9 cellular contexts compared by ENCODE assay signal in the genomic region with DNA sequence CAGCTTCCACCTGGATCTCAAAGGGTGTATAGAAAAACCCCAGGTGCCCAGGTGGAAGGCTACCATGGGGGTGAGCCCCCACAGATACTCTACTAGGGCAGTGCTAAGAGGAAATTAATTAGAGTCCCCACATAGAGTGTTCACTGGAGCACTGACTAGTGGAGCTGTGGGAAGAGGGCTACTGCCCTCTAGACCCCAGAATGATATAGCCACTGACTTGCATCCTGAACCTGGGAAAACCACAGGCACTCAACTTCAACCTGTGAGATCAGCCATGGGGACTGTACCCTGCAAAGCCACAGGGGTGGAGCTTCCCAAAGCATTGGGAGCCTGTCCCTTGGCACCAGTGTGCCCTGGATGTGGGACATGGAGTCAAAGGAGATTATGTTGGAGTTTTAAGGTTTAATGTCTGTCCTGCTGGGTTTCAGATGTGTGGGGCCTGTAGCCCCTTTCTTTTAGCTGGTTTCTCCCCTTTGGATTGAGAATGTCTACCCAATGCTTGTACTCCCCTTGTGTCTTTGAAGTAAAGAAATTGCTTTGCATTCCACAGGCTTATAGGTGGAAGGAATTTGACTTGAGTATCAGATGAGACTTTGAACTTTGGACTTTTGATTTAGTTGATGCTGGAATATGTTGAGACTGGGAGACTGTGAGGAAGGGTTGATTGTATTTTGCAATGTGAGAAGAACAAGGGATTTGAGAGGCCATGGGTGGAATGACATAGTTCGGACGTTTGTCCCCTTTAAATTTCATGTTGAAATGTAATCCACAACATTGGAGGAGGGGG. TPM values are rescaled to one million over a fixed set of nuclear protein-coding genes. Genes with fewer than 3 reads are reported as not detected.
A peak's percentile ranks its signal among the peaks of the same experiment; 100 is the strongest.
DNase-seq lines count a peak whose midpoint lies in the region; ATAC-seq, FAIRE-seq and TF ChIP-seq lines count a peak whose summit lies in the region.
"Had no signal": no experiment of that assay in that cellular context is flagged by ENCODE, and none has a peak within 500 bp of the region (broad histone marks: within the 10 kb centered on the region; RNA-seq: fewer than 3 reads in every experiment).

No MANE protein-coding gene starts in this region.

- POLR2A ChIA-PET in HCT116 (lab: Charles Lee) (no interaction called here), K562 (lab: Yijun Ruan, JAX) (interaction anchor here (0.9 kb wide), 1 partner anchor 19 kb away, joined by 4 read pairs; no protein-coding TSS in a partner anchor), HEK293T (lab: Yijun Ruan, JAX) (no interaction called here)

- no peak overlapping the region for H3K4me3 ChIP-seq in HCT116 (replicated peaks in 1 of 2; ENCODE audit: low read depth in 1 of 2, low read length in 2 of 2)
- H3K4me3 ChIP-seq in K562, result no peak overlapping the region
- no peak overlapping the region for H3K4me3 ChIP-seq in mucosa of descending colon

- WGBS in K562 (ENCODE audit: insufficient coverage, low coverage, missing lambda C conversion rate), result 68% methylated on average over 2 of the region's 2 CpGs

- H3K9me1 ChIP-seq in K562 (ENCODE audit: control insufficient read depth, insufficient read depth, low read length), result no peaks in the 10 kb centered on the region

- H2AFZ ChIP-seq in HCT116 (ENCODE audit: low read depth, low read length, poor library complexity, severe bottlenecking) (no peak overlapping the region), K562 (ENCODE audit: low read depth, low read length) (0 out of 2 replicates have a peak overlapping the region, but pooled peaks have one; percentile 5)

- DNase-seq in HCT116 (ENCODE audit: low read depth, low spot score), result no peak
- DNase-seq in K562 (ENCODE audit: extremely low read depth in 1 of 4, low spot score in 3 of 4), result no peak
- DNase-seq in mucosa of descending colon, result no peak
- DNase-seq in HEK293T (ENCODE audit: extremely low spot score), result no peak
- DNase-seq in SKM-1 (lab: John Stamatoyannopoulos, UW; ENCODE audit: unreplicated experiment), result no peak
- DNase-seq: CD8-positive, alpha-beta memory T cell; DMS53; GF-D8 had no signal

- H4K20me1 ChIP-seq in HCT116 (ENCODE audit: insufficient read depth), result no peaks in the 10 kb centered on the region
- no peaks in the 10 kb centered on the region for H4K20me1 ChIP-seq in K562 (replicated peaks; ENCODE audit: control insufficient read depth, insufficient read depth, low read length)

- H3K9me3 ChIP-seq in HCT116 (ENCODE audit: control insufficient read depth in 1 of 2, insufficient read depth in 1 of 2, low read depth in 1 of 2, low read length in 2 of 2), result peaks cover 0 to 4% of the 10 kb centered on the region in 2 experiments; a peak in 1 of 4 replicates
- no peaks in the 10 kb centered on the region; the same call in 1 of the 2 replicates for H3K9me3 ChIP-seq in K562 (replicated peaks; ENCODE audit: control insufficient read depth, insufficient read depth, low read depth, low read length)
- H3K9me3 ChIP-seq in mucosa of descending colon, result peaks cover 18% of the 10 kb centered on the region

- in situ Hi-C loops in K562 (cut with MboI), result no loop called here

- ATAC-seq in HCT116, result peak; percentile 52; the same call in 1 of the 2 replicates
- ATAC-seq in K562, result peak; percentile 64
- peak; percentile 43 for ATAC-seq in mucosa of descending colon
- ATAC-seq in HG02885 (IDR thresholded peaks at IDR 0.05; ENCODE audit: poor library complexity, unreplicated experiment), result no peak

- H3K27ac ChIP-seq in HCT116 (ENCODE audit: low read depth, low read length) (no peak overlapping the region), K562 (ENCODE audit: extremely low read depth, low read depth, low read length) (no peak overlapping the region)

- no peak overlapping the region for H3K4me2 ChIP-seq in HCT116 (ENCODE audit: low read length)
- H3K4me2 ChIP-seq in K562 (ENCODE audit: insufficient read depth, low read length), result no peak overlapping the region

- no peak overlapping the region for H3K9ac ChIP-seq in HCT116 (ENCODE audit: low read length)
- no peak overlapping the region for H3K9ac ChIP-seq in K562 (ENCODE audit: insufficient read depth in 1 of 2, low read depth in 2 of 2, low read length in 2 of 2)

- no peak for FAIRE-seq in K562 (lab: Jason Lieb, UNC)

- H3K4me1 ChIP-seq in HCT116 (ENCODE audit: control insufficient read depth in 1 of 2, insufficient read depth in 2 of 2, low read length in 2 of 2) (no peaks in the 10 kb centered on the region; a peak in 1 of 4 replicates), K562 (replicated peaks in 1 of 2; ENCODE audit: control insufficient read depth in 2 of 2, insufficient read depth in 2 of 2, low read length in 2 of 2) (peaks cover 4 to 21% of the 10 kb centered on the region in 2 experiments), mucosa of descending colon (ENCODE audit: low read depth) (peaks cover 2% of the 10 kb centered on the region)

- H3K27me3 ChIP-seq in HCT116 (ENCODE audit: insufficient read depth, low read length) (no peaks in the 10 kb centered on the region), K562 (ENCODE audit: control insufficient read depth in 2 of 2, insufficient read depth in 2 of 2, low read length in 2 of 2) (no peaks in the 10 kb centered on the region)

- intact Hi-C loops in HCT116 (cut with micrococcal nuclease) (no loop called here), K562 (cut with micrococcal nuclease) (no loop called here), mucosa of descending colon (cut with DNase I, micrococcal nuclease) (no loop called here)

- no peaks in the 10 kb centered on the region for H3K36me3 ChIP-seq in HCT116 (ENCODE audit: control insufficient read depth in 1 of 2, insufficient read depth in 2 of 2, low read length in 2 of 2)
- no peaks in the 10 kb centered on the region for H3K36me3 ChIP-seq in K562 (ENCODE audit: control insufficient read depth, insufficient read depth, low read length)
- H3K36me3 ChIP-seq in mucosa of descending colon (ENCODE audit: low read depth), result no peaks in the 10 kb centered on the region

- RAD21 ChIA-PET in HCT116 (lab: Charles Lee; ENCODE audit: low non-redundant PET in 1 of 2, low total read pairs in 2 of 2, uncharacterized antibody in 2 of 2, unreplicated experiment in 2 of 2), result no interaction called here

- TF ChIP-seq POLR2A in HCT116 (IDR thresholded peaks at IDR 0.05; ENCODE audit: borderline replicate concordance, extremely low read depth, insufficient read depth, insufficient read length) (no peak), K562 (conservative IDR thresholded peaks at IDR 0.05) (no peak)

- TF ChIP-seq RAD21 in HCT116 (IDR thresholded peaks at IDR 0.05; ENCODE audit: low read depth), result no peak
- TF ChIP-seq RAD21 in K562 (CRISPR knock-in tag; conservative IDR thresholded peaks at IDR 0.05 in 1 of 2, IDR thresholded peaks at IDR 0.05 in 1 of 2), result no peak

- TF ChIP-seq EP300 in K562 (IDR thresholded peaks at IDR 0.05; ENCODE audit: low read length), result no peak

- no peaks in the 10 kb centered on the region for H3K79me2 ChIP-seq in HCT116 (ENCODE audit: insufficient read depth, low read length)
- H3K79me2 ChIP-seq in K562 (ENCODE audit: control insufficient read depth, insufficient read depth, low read length), result no peaks in the 10 kb centered on the region

- BruUV-seq in HCT116 (replicated peaks; lab: Mats Ljungman, UMichigan) (no TSS peak), K562 (replicated peaks; lab: Mats Ljungman, UMichigan) (no TSS peak)

- TF ChIP-seq CTCF in HCT116 (IDR thresholded peaks at IDR 0.05 in 2 of 3, conservative IDR thresholded peaks at IDR 0.05 in 1 of 3; ENCODE audit: borderline replicate concordance in 1 of 3, insufficient read depth in 1 of 3, low read depth in 2 of 3, low read length in 2 of 3), result no peak
- TF ChIP-seq CTCF in K562 (IDR thresholded peaks at IDR 0.05 in 2 of 3, conservative IDR thresholded peaks at IDR 0.05 in 1 of 3; ENCODE audit: insufficient read depth in 2 of 3, low read depth in 1 of 3, low read length in 3 of 3), result peak in 2 of 3 experiments; percentile 13 to 16; a peak in 1 of 6 replicates
- no peak for TF ChIP-seq CTCF in mucosa of descending colon (IDR thresholded peaks at IDR 0.05)

- CTCF ChIA-PET in HCT116 (lab: Charles Lee) (no interaction called here), K562 (lab: Yijun Ruan, JAX; ENCODE audit: low intra/inter-chr PET ratio) (no interaction called here), HEK293T (lab: Yijun Ruan, JAX) (no interaction called here)

- H3K9me2 ChIP-seq in HCT116 (ENCODE audit: insufficient read depth), result no peaks in the 10 kb centered on the region

RNA-seq across cellular contexts. Expression of a gene that starts 31.8 kb away (rescaled TPM):
- 5.1 TPM for total RNA-seq in HCT116 (2021; ENCODE audit: unreplicated experiment)
- polyA plus RNA-seq in HCT116 (2012), result 1.4 and 2.0 TPM in 2 replicates
- total RNA-seq in K562 (2011; cell fraction: chromatin; rRNA removed; ENCODE audit: low replicate concordance), result 151 and 280 TPM in 2 replicates
- 66.0 and 81.3 TPM in 2 replicates for total RNA-seq in K562 (2011; cell fraction: nucleolus; rRNA removed)
- total RNA-seq in K562 (2011; cell fraction: nucleoplasm; rRNA removed), result 113 TPM in 2 replicates
- 20.7 and 23.6 TPM in 2 replicates for total RNA-seq in K562 (2014; rRNA removed)
- total RNA-seq in K562 (2014; rRNA removed; fragmentation: Illumina TruSeq; extraction: Trizol), result 50.9 and 56.3 TPM in 2 replicates
- 38.7 and 42.7 TPM in 2 replicates for total RNA-seq in K562 (2015; rRNA removed; fragmentation: Illumina TruSeq; extraction: Trizol)
- total RNA-seq in K562 (2021), result 28.4 and 30.9 TPM in 2 replicates
- 32.6 and 45.2 TPM in 2 replicates for polyA plus RNA-seq in K562 (2011; rRNA removed)
- polyA plus RNA-seq in K562 (2011; cell fraction: cytosol; rRNA removed), result 16.2 and 20.7 TPM in 2 replicates
- polyA plus RNA-seq in K562 (2011; cell fraction: nucleus; rRNA removed), result 39.5 and 41.7 TPM in 2 replicates
- polyA plus RNA-seq in K562 (2012), result 15.2 and 28.1 TPM in 2 replicates
- polyA plus RNA-seq in K562 (2014; fragmentation: Illumina TruSeq; extraction: Trizol), result 58.3 and 74.3 TPM in 2 replicates
- polyA plus RNA-seq in K562 (2014; fragmentation: Nextera tagmentation; extraction: Ambion mirVana), result 10 to 100 TPM; 17.0 to 33.4 TPM
- 24.5 and 25.7 TPM in 2 replicates for polyA plus RNA-seq in K562 (2014; rRNA removed)
- 87.6 and 93.7 TPM in 2 replicates for polyA minus RNA-seq in K562 (2011; rRNA and poly(A)+ RNA removed)
- 21.4 and 28.6 TPM in 2 replicates for polyA minus RNA-seq in K562 (2011; cell fraction: cytosol; rRNA and poly(A)+ RNA removed)
- polyA minus RNA-seq in K562 (2011; cell fraction: nucleus; rRNA and poly(A)+ RNA removed), result 96.7 and 136 TPM in 2 replicates
- 10 to 100 TPM; 15.6 to 34.3 (median 18.5) TPM for total RNA-seq in mucosa of descending colon

RNA-seq across cellular contexts. Expression of a gene that starts 54.5 kb away (rescaled TPM):
- total RNA-seq in HCT116 (2021; ENCODE audit: unreplicated experiment) (26.5 TPM), K562 (2014; rRNA removed) (45.8 and 47.8 TPM in 2 replicates), K562 (2014; rRNA removed; fragmentation: Illumina TruSeq; extraction: Trizol) (40.6 and 48.1 TPM in 2 replicates), K562 (2015; rRNA removed; fragmentation: Illumina TruSeq; extraction: Trizol) (38.5 and 43.3 TPM in 2 replicates), K562 (2021) (43.2 and 44.3 TPM in 2 replicates), mucosa of descending colon (10 to 100 TPM; 35.0 to 40.1 (median 36.3) TPM)
- 17.5 and 19.1 TPM in 2 replicates for polyA plus RNA-seq in HCT116 (2012)
- total RNA-seq in K562 (2011; cell fraction: chromatin; rRNA removed; ENCODE audit: low replicate concordance), result 46.7 and 59.6 TPM in 2 replicates
- total RNA-seq in K562 (2011; cell fraction: nucleolus; rRNA removed), result 40.4 and 45.0 TPM in 2 replicates
- 42.6 and 56.6 TPM in 2 replicates for total RNA-seq in K562 (2011; cell fraction: nucleoplasm; rRNA removed)
- polyA plus RNA-seq in K562 (2011; rRNA removed) (46.6 and 57.2 TPM in 2 replicates), K562 (2014; fragmentation: Illumina TruSeq; extraction: Trizol) (33.2 and 37.5 TPM in 2 replicates), K562 (2014; fragmentation: Nextera tagmentation; extraction: Ambion mirVana) (10 to 100 TPM; 11.6 to 13.1 TPM), K562 (2014; rRNA removed) (46.3 and 51.4 TPM in 2 replicates)
- polyA plus RNA-seq in K562 (2011; cell fraction: cytosol; rRNA removed), result 15.5 and 28.2 TPM in 2 replicates
- 27.5 and 31.1 TPM in 2 replicates for polyA plus RNA-seq in K562 (2011; cell fraction: nucleus; rRNA removed)
- 43.2 and 65.0 TPM in 2 replicates for polyA plus RNA-seq in K562 (2012)
- 46.3 and 59.5 TPM in 2 replicates for polyA minus RNA-seq in K562 (2011; rRNA and poly(A)+ RNA removed)
- 18.6 and 19.3 TPM in 2 replicates for polyA minus RNA-seq in K562 (2011; cell fraction: cytosol; rRNA and poly(A)+ RNA removed)
- polyA minus RNA-seq in K562 (2011; cell fraction: nucleus; rRNA and poly(A)+ RNA removed), result 37.7 and 58.6 TPM in 2 replicates

Comparison
In these comparisons a context has a peak if more than half of its experiments do, and no peak if none do; other contexts are left out.
1. CTCF ChIP-seq: peak in K562 (2 of 3); none in HCT116 (0 of 3) and mucosa of descending colon (single experiment).